35 cellular contexts compared by ENCODE assay signal in the genomic region with DNA sequence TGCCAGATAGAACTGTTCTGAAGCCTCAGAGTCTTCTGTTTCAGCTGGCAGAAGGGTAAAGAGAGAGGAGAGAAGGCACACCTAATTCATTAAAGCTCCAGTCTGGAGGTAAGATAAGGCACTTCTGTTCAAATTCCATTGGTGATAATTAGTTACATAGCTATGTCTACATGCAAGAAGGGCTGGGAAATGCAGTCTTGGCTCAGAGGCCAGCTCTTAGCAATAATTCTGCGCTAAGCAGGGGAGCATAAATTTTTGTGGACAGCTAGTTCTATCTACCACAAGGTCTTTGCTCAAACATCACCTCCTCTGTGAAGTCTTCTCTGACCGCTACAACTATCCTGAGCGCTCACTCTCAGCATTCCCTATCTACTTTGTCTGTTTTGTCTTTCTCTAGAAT.
"Had no signal": no experiment of that assay in that cellular context is flagged by ENCODE, and none has a peak within 500 bp of the region (broad histone marks: within the 10 kb centered on the region; RNA-seq: fewer than 3 reads in every experiment).

No MANE protein-coding gene starts in this region.

- H3K36me3 ChIP-seq: MG63 had no signal

- H3K9me3 ChIP-seq: MG63 had no signal

- H3K4me3 ChIP-seq: MG63 had no signal

- H3K9ac ChIP-seq: KMS-11 had no signal

- H3K27ac ChIP-seq: KMS-11 had no signal

- H3K4me2 ChIP-seq: KMS-11 had no signal

- DNase-seq: Karpas-422, Kasumi-1, KBM-7, KG1, MG63, MM.1S, MV-4-11, NCI-H1048, NCI-H1092, NCI-H1092 treated with DMSO at 0.1 percent for 48 hours, NCI-H1105, NCI-H1105 treated with DMSO at 0.1 percent for 48 hours, NCI-H1417, NCI-H1417 treated with DMSO at 0.1 percent for 48 hours, NCI-H1436, NCI-H1436 treated with DMSO at 0.1 percent for 48 hours, NCI-H146, NCI-H1694, NCI-H1694 treated with DMSO at 0.1 percent for 48 hours, NCI-H187, NCI-H187 treated with DMSO at 0.1 percent for 48 hours, NCI-H1930, NCI-H2029, NCI-H2029 treated with DMSO at 0.1 percent for 48 hours, NCI-H2081, NCI-H2081 treated with DMSO at 0.1 percent for 48 hours, NCI-H2107, NCI-H2171, NCI-H2171 treated with DMSO at 0.1 percent for 48 hours, NCI-H2227 treated with DMSO at 0.1 percent for 48 hours, NCI-H226, NCI-H345, NCI-H446, NCI-H446 treated with DMSO at 0.1 percent for 48 hours had no signal

- H3K27me3 ChIP-seq: MG63 had no signal
